Comparison of ENCODE assay signal across 10 cellular contexts in genomic region chr3:187291001-187291511, GRCh38. TPM values are rescaled to one million over a fixed set of nuclear protein-coding genes. Genes with fewer than 3 reads are reported as not detected.
DNase-seq lines count a peak whose midpoint lies in the region; ATAC-seq and TF ChIP-seq lines count a peak whose summit lies in the region.
"Had no signal": no experiment of that assay in that cellular context is flagged by ENCODE, and none has a peak within 500 bp of the region (broad histone marks: within the 10 kb centered on the region; RNA-seq: fewer than 3 reads in every experiment).

No MANE protein-coding gene starts in this region.

- H3K36me3 Mint-ChIP-seq in activated T-helper 1 cell treated with anti-CD3 and anti-CD28 coated beads, Interleukin-12 subunit alpha, Interleukin-12 subunit beta, Interleukin-2, Interleukin-4 antibody, amounts not matched to agents 30 ng/mL and 10 ng/mL and 1 ng/mL, durations not matched to agents 14 hours and 24 hours and 36 hours (ENCODE audit: low read depth) = no peaks in the 10 kb centered on the region

- no peak overlapping the region for H3K4me3 Mint-ChIP-seq in activated T-helper 1 cell treated with anti-CD3 and anti-CD28 coated beads, Interleukin-12 subunit alpha, Interleukin-12 subunit beta, Interleukin-2, Interleukin-4 antibody, amounts not matched to agents 30 ng/mL and 10 ng/mL and 1 ng/mL, durations not matched to agents 14 hours and 24 hours and 36 hours
- H3K4me3 Mint-ChIP-seq: activated naive CD8-positive, alpha-beta T cell treated with anti-CD3 and anti-CD28 coated beads, Interleukin-2, amount 50 U/mL, for 24 hours had no signal

- no peaks in the 10 kb centered on the region; the same call in 1 of the 2 replicates for H3K27me3 ChIP-seq in Panc1 (ENCODE audit: control insufficient read depth, insufficient read depth, low read length)
- H3K27me3 ChIP-seq in upper lobe of left lung = no peaks in the 10 kb centered on the region

- 16 to 26% methylated on average over 4 to 6 of the region's 6 CpGs for WGBS in upper lobe of left lung, 2 donors

- no TSS peak for BruUV-seq in Panc1 (replicated peaks; lab: Mats Ljungman, UMichigan)

- CTCF ChIA-PET in Panc1 (lab: Charles Lee) = no interaction called here

- DNase-seq in Panc1 (ENCODE audit: low read depth, low spot score) (no peak), fibroblast of mammary gland (ENCODE audit: low read depth) (peak; percentile 47), mucosa of descending colon (no peak), upper lobe of left lung (no peak), NCI-H146 treated with DMSO at 0.1 percent for 48 hours (lab: John Stamatoyannopoulos, UW; ENCODE audit: unreplicated experiment) (no peak)
- no peak for DNase-seq in activated T-helper 1 cell treated with anti-CD3 and anti-CD28 coated beads, Interleukin-12 subunit alpha, Interleukin-12 subunit beta, Interleukin-2, Interleukin-4 antibody, amounts not matched to agents 30 ng/mL and 10 ng/mL and 1 ng/mL, durations not matched to agents 14 hours and 24 hours and 36 hours (ENCODE audit: low spot score)
- DNase-seq: activated naive CD8-positive, alpha-beta T cell treated with anti-CD3 and anti-CD28 coated beads, Interleukin-2, amount 50 U/mL, for 24 hours; stimulated activated naive CD4-positive, alpha-beta T cell had no signal

- H3K4me1 Mint-ChIP-seq in activated T-helper 1 cell treated with anti-CD3 and anti-CD28 coated beads, Interleukin-12 subunit alpha, Interleukin-12 subunit beta, Interleukin-2, Interleukin-4 antibody, amounts not matched to agents 30 ng/mL and 10 ng/mL and 1 ng/mL, durations not matched to agents 14 hours and 24 hours and 36 hours (ENCODE audit: low read depth) = no peaks in the 10 kb centered on the region

- H3K27ac ChIP-seq in Panc1 (ENCODE audit: low read length) (no peak overlapping the region), upper lobe of left lung (peak overlapping the region in 3 of 4 donors; percentile 6 to 64 (median 24))

- no peak for TF ChIP-seq POLR2A in upper lobe of left lung (IDR thresholded peaks at IDR 0.05)

- in situ Hi-C loops in Panc1 (cut with HindIII; ENCODE audit: low pct_unique_long_range_greater_than_20kb, low sequenced_read_pairs) = no loop called here

- no peaks in the 10 kb centered on the region for H3K9me3 Mint-ChIP-seq in activated T-helper 1 cell treated with anti-CD3 and anti-CD28 coated beads, Interleukin-12 subunit alpha, Interleukin-12 subunit beta, Interleukin-2, Interleukin-4 antibody, amounts not matched to agents 30 ng/mL and 10 ng/mL and 1 ng/mL, durations not matched to agents 14 hours and 24 hours and 36 hours
- H3K9me3 Mint-ChIP-seq: activated naive CD8-positive, alpha-beta T cell treated with anti-CD3 and anti-CD28 coated beads, Interleukin-2, amount 50 U/mL, for 24 hours had no signal

- H3K36me3 ChIP-seq in Panc1 (ENCODE audit: control insufficient read depth, insufficient read depth, low read length) (no peaks in the 10 kb centered on the region), mucosa of descending colon (ENCODE audit: low read depth) (no peaks in the 10 kb centered on the region), upper lobe of left lung (no peaks in the 10 kb centered on the region)

- TF ChIP-seq EP300 in upper lobe of left lung (IDR thresholded peaks at IDR 0.05) = no peak

- intact Hi-C loops in Panc1 (cut with micrococcal nuclease; ENCODE audit: unreplicated experiment) = no loop called here
- intact Hi-C loops in mucosa of descending colon (cut with DNase I, micrococcal nuclease) = no loop called here
- intact Hi-C loops in activated T-helper 1 cell treated with anti-CD3 and anti-CD28 coated beads, Interleukin-12 subunit alpha, Interleukin-12 subunit beta, Interleukin-2, Interleukin-4 antibody, amounts not matched to agents 30 ng/mL and 10 ng/mL and 1 ng/mL, durations not matched to agents 14 hours and 24 hours and 36 hours (cut with micrococcal nuclease) = no loop called here

- H3K27ac Mint-ChIP-seq in activated T-helper 1 cell treated with anti-CD3 and anti-CD28 coated beads, Interleukin-12 subunit alpha, Interleukin-12 subunit beta, Interleukin-2, Interleukin-4 antibody, amounts not matched to agents 30 ng/mL and 10 ng/mL and 1 ng/mL, durations not matched to agents 14 hours and 24 hours and 36 hours = no peak overlapping the region
- H3K27ac Mint-ChIP-seq: activated naive CD8-positive, alpha-beta T cell treated with anti-CD3 and anti-CD28 coated beads, Interleukin-2, amount 50 U/mL, for 24 hours had no signal

- H3K27me3 Mint-ChIP-seq in activated T-helper 1 cell treated with anti-CD3 and anti-CD28 coated beads, Interleukin-12 subunit alpha, Interleukin-12 subunit beta, Interleukin-2, Interleukin-4 antibody, amounts not matched to agents 30 ng/mL and 10 ng/mL and 1 ng/mL, durations not matched to agents 14 hours and 24 hours and 36 hours (ENCODE audit: insufficient read depth) = peaks cover 30% of the 10 kb centered on the region

- POLR2A ChIA-PET in Panc1 (lab: Charles Lee) = no interaction called here

- ATAC-seq in Panc1 (peak; percentile 69; the same call in 1 of the 2 replicates), mucosa of descending colon (peak; percentile 31), upper lobe of left lung (ENCODE audit: low FRiP score in 2 of 2) (peak in 1 of 2 donors; percentile 34), GM21515 (IDR thresholded peaks at IDR 0.05; ENCODE audit: unreplicated experiment) (no peak)
- ATAC-seq: activated naive CD8-positive, alpha-beta T cell treated with anti-CD3 and anti-CD28 coated beads, Interleukin-2, amount 50 U/mL, for 24 hours had no signal

- TF ChIP-seq CTCF in Panc1 (IDR thresholded peaks at IDR 0.05) (no peak), fibroblast of mammary gland (conservative IDR thresholded peaks at IDR 0.05; ENCODE audit: control insufficient read depth, insufficient read depth, low read depth, low read length) (no peak), mucosa of descending colon (IDR thresholded peaks at IDR 0.05) (no peak), upper lobe of left lung (IDR thresholded peaks at IDR 0.05) (no peak)

- H3K4me1 ChIP-seq in Panc1 (ENCODE audit: control insufficient read depth, insufficient read depth, low read length) (no peaks in the 10 kb centered on the region), mucosa of descending colon (ENCODE audit: low read depth) (peaks cover 5% of the 10 kb centered on the region), upper lobe of left lung (peaks cover 2 to 30% (median 11%) of the 10 kb centered on the region in 4 donors)

- no peak overlapping the region; a peak in 1 of 4 replicates for H3K4me3 ChIP-seq in Panc1 (ENCODE audit: low read depth in 2 of 2, low read length in 2 of 2)
- H3K4me3 ChIP-seq in fibroblast of mammary gland (ENCODE audit: control insufficient read depth, low read depth, low read length) = peak overlapping the region; percentile 18
- no peak overlapping the region for H3K4me3 ChIP-seq in mucosa of descending colon
- H3K4me3 ChIP-seq in upper lobe of left lung = peak overlapping the region in 3 of 4 donors; percentile 7 to 23 (median 19)

- H3K9me3 ChIP-seq in Panc1 (ENCODE audit: control insufficient read depth, insufficient read depth, low read depth, low read length) (no peaks in the 10 kb centered on the region), mucosa of descending colon (no peaks in the 10 kb centered on the region), upper lobe of left lung (no peaks in the 10 kb centered on the region)

RNA-seq across cellular contexts. Expression of gene MASP1, which starts 0.5 kb away (rescaled TPM):
- total RNA-seq in Panc1 (2021; ENCODE audit: unreplicated experiment) (not detected), mucosa of descending colon (10 to 100 TPM in 1 of 3 donors, 1 to 10 TPM in 2; 4.5 to 70.1 (median 9.7) TPM), upper lobe of left lung (1 to 10 TPM in 4 of 6 donors, under 1 TPM in 2; 0.22 to 5.9 (median 1.8) TPM)
- polyA plus RNA-seq in Panc1 (2012; ENCODE audit: insufficient read length) = not detected
- not detected in 2 replicates for total RNA-seq in activated T-helper 1 cell treated with anti-CD3 and anti-CD28 coated beads, Interleukin-12 subunit alpha, Interleukin-12 subunit beta, Interleukin-2, Interleukin-4 antibody, amounts not matched to agents 30 ng/mL and 10 ng/mL and 1 ng/mL, durations not matched to agents 14 hours and 24 hours and 36 hours
- total RNA-seq: mononuclear cell had no signal

Comparison
In these comparisons a context has a peak if more than half of its experiments do, and no peak if none do; other contexts are left out.
1. H3K4me3 ChIP-seq: peak in fibroblast of mammary gland (single experiment) and upper lobe of left lung (3 of 4); none in Panc1 (0 of 2) and mucosa of descending colon (single experiment).